ENCODE assay signal across 17 cellular contexts in genomic region chr16:86797700-86798099, GRCh38.
DNase-seq lines count a peak whose midpoint lies in the region; ATAC-seq and TF ChIP-seq lines count a peak whose summit lies in the region.
"Had no signal": no experiment of that assay in that cellular context is flagged by ENCODE, and none has a peak within 500 bp of the region (broad histone marks: within the 10 kb centered on the region; RNA-seq: fewer than 3 reads in every experiment).

No MANE protein-coding gene starts in this region.

- CTCF ChIA-PET in HEK293 (lab: Yijun Ruan, JAX) = interaction anchor here (1.1 kb wide), 1 partner anchor 227 kb away, joined by 3 read pairs; no protein-coding TSS in a partner anchor

- H3K36me3 ChIP-seq in HEK293 (ENCODE audit: control insufficient read depth in 2 of 2, insufficient read depth in 1 of 2, low read length in 2 of 2) (no peaks in the 10 kb centered on the region), thyroid gland (no peaks in the 10 kb centered on the region)
- H3K36me3 ChIP-seq: BE2C, BLaER1 had no signal

- POLR2A ChIA-PET in HEK293 (lab: Yijun Ruan, JAX) = interaction anchor here (1.0 kb wide), 1 partner anchor 9 kb away, joined by 3 read pairs; no protein-coding TSS in a partner anchor

- H3K4me3 ChIP-seq in HEK293 (ENCODE audit: low read depth, low read length) (no peak overlapping the region), thyroid gland (replicated peaks in 1 of 3) (no peak overlapping the region)
- H3K4me3 ChIP-seq: BLaER1 had no signal

- intact Hi-C loops in thyroid gland (cut with DNase I) = no loop called here

- H3K9me3 Mint-ChIP-seq in endothelial cell (ENCODE audit: unreplicated experiment) (no peaks in the 10 kb centered on the region), chondrocyte (ENCODE audit: low read depth) (no peaks in the 10 kb centered on the region)

- no peak overlapping the region for H3K4me3 Mint-ChIP-seq in endothelial cell (ENCODE audit: unreplicated experiment)
- no peak overlapping the region for H3K4me3 Mint-ChIP-seq in chondrocyte (ENCODE audit: unreplicated experiment)
- H3K4me3 Mint-ChIP-seq: CD14-positive monocyte; CD4-positive, CD25-positive, alpha-beta regulatory T cell; CD8-positive, alpha-beta memory T cell had no signal

- H3K9me3 ChIP-seq in HEK293 (ENCODE audit: control insufficient read depth, insufficient read depth, low read depth, low read length) (no peaks in the 10 kb centered on the region), thyroid gland (no peaks in the 10 kb centered on the region)
- H3K9me3 ChIP-seq: BE2C, BLaER1 had no signal

- H3K4me1 ChIP-seq in HEK293 (ENCODE audit: control insufficient read depth, insufficient read depth, low read length) (no peaks in the 10 kb centered on the region), thyroid gland (no peaks in the 10 kb centered on the region)
- H3K4me1 ChIP-seq: BE2C had no signal

- no peaks in the 10 kb centered on the region for H3K27me3 Mint-ChIP-seq in endothelial cell (ENCODE audit: unreplicated experiment)
- H3K27me3 Mint-ChIP-seq in chondrocyte (ENCODE audit: low read depth) = peaks cover 2% of the 10 kb centered on the region

- H3K27ac Mint-ChIP-seq in endothelial cell (ENCODE audit: unreplicated experiment) (peak overlapping the region; percentile 84), chondrocyte (ENCODE audit: unreplicated experiment) (no peak overlapping the region)
- H3K27ac Mint-ChIP-seq: CD4-positive, alpha-beta memory T cell; CD4-positive, CD25-positive, alpha-beta regulatory T cell had no signal

- H3K36me3 Mint-ChIP-seq in endothelial cell (ENCODE audit: low read depth, unreplicated experiment) (no peaks in the 10 kb centered on the region), chondrocyte (ENCODE audit: low read depth) (no peaks in the 10 kb centered on the region)
- H3K36me3 Mint-ChIP-seq: CD14-positive monocyte; CD4-positive, alpha-beta memory T cell; CD4-positive, CD25-positive, alpha-beta regulatory T cell; CD8-positive, alpha-beta memory T cell had no signal

- peaks cover 29% of the 10 kb centered on the region for H3K4me1 Mint-ChIP-seq in endothelial cell (ENCODE audit: unreplicated experiment)
- H3K4me1 Mint-ChIP-seq in chondrocyte (ENCODE audit: low read depth) = peaks cover 14% of the 10 kb centered on the region
- H3K4me1 Mint-ChIP-seq: CD14-positive monocyte; CD4-positive, alpha-beta memory T cell; CD4-positive, CD25-positive, alpha-beta regulatory T cell; CD8-positive, alpha-beta memory T cell had no signal

- H3K27ac ChIP-seq in HEK293 (ENCODE audit: extremely low read depth, low read depth, low read length) (no peak overlapping the region), thyroid gland (no peak overlapping the region)
- H3K27ac ChIP-seq: BLaER1 had no signal

- TF ChIP-seq POLR2A in thyroid gland (IDR thresholded peaks at IDR 0.05) = no peak

- 45 to 55% methylated on average over 4 of the region's 4 CpGs for WGBS in thyroid gland, 2 donors

- no peak for ATAC-seq in esophagus mucosa

- DNase-seq in endothelial cell (ENCODE audit: low spot score) (no peak), chondrocyte (ENCODE audit: low spot score) (no peak), thyroid gland (no peak)
- DNase-seq: 8988T; ACHN; BE2C; C1 segment of cervical spinal cord; CD4-positive, alpha-beta memory T cell; CD4-positive, CD25-positive, alpha-beta regulatory T cell; CD8-positive, alpha-beta memory T cell; COR-L47; DMS79 treated with DMSO at 0.1 percent for 48 hours; GF-D8 had no signal

- no peak for TF ChIP-seq CTCF in HEK293 (tag by site-specific recombination; IDR thresholded peaks at IDR 0.05)
- TF ChIP-seq CTCF in endothelial cell (IDR thresholded peaks at IDR 0.05; ENCODE audit: unreplicated experiment) = no peak
- TF ChIP-seq CTCF in chondrocyte (IDR thresholded peaks at IDR 0.05) = no peak
- TF ChIP-seq CTCF in thyroid gland (IDR thresholded peaks at IDR 0.05) = no peak

- no peaks in the 10 kb centered on the region for H3K27me3 ChIP-seq in thyroid gland
- H3K27me3 ChIP-seq: BLaER1 had no signal

TF ChIP-seq in HEK293, 187 proteins besides CTCF, POLR2A, EP300 and RAD21:
- TF ChIP-seq ZNF664 (tag by site-specific recombination; IDR thresholded peaks at IDR 0.05) = peak; percentile 97
- no peak for TF ChIP-seq TSHZ1 (tag by site-specific recombination; IDR thresholded peaks at IDR 0.05; ENCODE audit: borderline replicate concordance)
TF ChIP-seq in HEK293: peak in this region for 1.
